Comparison of ENCODE assay signal across 10 cellular contexts in genomic region chr20:58141496-58141895, GRCh38.
"Had no signal": no experiment of that assay in that cellular context is flagged by ENCODE, and none has a peak within 500 bp of the region (broad histone marks: within the 10 kb centered on the region; RNA-seq: fewer than 3 reads in every experiment).

No MANE protein-coding gene starts in this region.

- DNase-seq: activated CD4-positive, CD25-positive, alpha-beta regulatory T cell treated with anti-CD3 and anti-CD28 coated beads, Interleukin-2, amount 50 U/mL, for 72 hours; activated CD8-positive, alpha-beta memory T cell treated with anti-CD3 and anti-CD28 coated beads, Interleukin-2, amount 50 U/mL, for 4 hours; activated naive CD4-positive, alpha-beta T cell treated with anti-CD3 and anti-CD28 coated beads, Interleukin-2, amount 10 ng/mL, durations not matched to agents 7 days and 5 days; central memory CD4-positive, alpha-beta T cell; cortex of kidney; effector memory CD4-positive, alpha-beta T cell; natural killer cell; stimulated activated CD4-positive, alpha-beta T cell treated with anti-CD3 and anti-CD28 coated beads, Interleukin-4, amount 100 ng/mL, for 24 hours; SW 1271 had no signal

- ATAC-seq: natural killer cell had no signal

- H3K4me1 ChIP-seq: vagina had no signal

- H3K9me3 ChIP-seq: vagina had no signal

- H3K27ac ChIP-seq: vagina had no signal

- H3K4me3 ChIP-seq: vagina had no signal

- H3K27me3 ChIP-seq: vagina had no signal

- H3K36me3 ChIP-seq: vagina had no signal
